ENCODE assay signal across 8 cellular contexts in the genomic region with DNA sequence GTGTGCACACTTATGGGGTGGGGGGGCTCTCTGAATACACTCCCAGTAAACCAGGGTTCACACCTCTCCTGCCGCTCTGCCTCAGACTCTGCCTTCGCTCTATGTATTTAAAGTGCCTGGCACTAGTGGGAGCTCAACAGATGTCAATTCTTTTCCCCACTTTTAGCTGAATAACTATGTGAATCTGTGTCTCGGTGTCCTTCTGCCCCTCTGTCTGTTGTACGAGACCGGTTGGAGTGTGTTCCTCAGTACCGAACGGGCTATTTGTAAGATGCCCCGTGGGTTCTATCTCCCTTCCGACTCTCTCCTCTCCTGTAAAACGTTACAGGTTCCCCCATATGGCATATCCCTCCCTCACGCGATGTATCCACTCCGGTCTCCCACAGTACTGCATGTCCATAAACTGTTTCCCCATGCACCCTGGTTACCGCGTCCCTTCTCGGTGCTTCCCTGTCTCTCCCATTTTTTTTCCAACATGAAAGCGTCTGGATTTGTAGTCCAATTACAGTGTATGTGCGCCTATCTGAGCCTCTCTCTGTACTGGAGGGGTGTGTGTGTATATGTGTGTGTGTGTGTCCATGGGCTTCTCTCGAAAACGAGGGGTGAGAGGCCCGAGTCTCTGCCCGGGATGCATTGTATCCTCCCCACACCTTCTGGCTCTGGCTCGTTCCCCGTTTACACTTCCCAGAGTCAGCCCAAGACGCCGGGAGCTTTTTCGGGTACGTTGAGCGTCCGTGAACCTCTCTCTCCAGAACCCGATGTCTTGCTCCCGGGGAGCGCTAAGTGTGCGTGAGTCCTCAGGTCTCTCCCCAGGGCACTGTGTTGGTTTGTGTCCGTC. TPM values are rescaled to one million over a fixed set of nuclear protein-coding genes. Genes with fewer than 3 reads are reported as not detected.
DNase-seq lines count a peak whose midpoint lies in the region; ATAC-seq and TF ChIP-seq lines count a peak whose summit lies in the region.

No MANE protein-coding gene starts in this region.

- WGBS in GM23248 (ENCODE audit: low coverage in 1 of 2, low lambda C conversion rate in 2 of 2, missing lambda C conversion rate in 2 of 2), 2 experiments: 2 to 3% methylated on average over 29 to 35 of the region's 35 CpGs

- in situ Hi-C loops in GM23248 (cut with MboI): loop anchor here (10.0 kb wide), 1 partner anchor 375 kb away; no protein-coding TSS in a partner anchor

- no peak for TF ChIP-seq RAD21 in neural cell (conservative IDR thresholded peaks at IDR 0.05)

- peaks cover 27% of the 10 kb centered on the region; the same call in 1 of the 2 replicates for H4K20me1 ChIP-seq in GM23248 (ENCODE audit: insufficient read depth)
- H4K20me1 ChIP-seq in neural cell (ENCODE audit: insufficient read depth): no peaks in the 10 kb centered on the region

- CTCF ChIA-PET in AG04450 (lab: Charles Lee): interaction anchor here (0.9 to 4.1 kb wide), 3 partner anchors 257 to 376 kb away, joined by 3 to 18 read pairs (median 3); no protein-coding TSS in a partner anchor

- POLR2A ChIA-PET in AG04450 (lab: Yijun Ruan, JAX): interaction anchor here (0.6 to 2.2 kb wide), 8 partner anchors 10 to 376 kb away, joined by 3 to 9 read pairs (median 4); no protein-coding TSS in a partner anchor

- H3K4me2 ChIP-seq in GM23248 (ENCODE audit: unreplicated experiment) (peak overlapping the region; percentile 99), neural cell (ENCODE audit: low read length) (peak overlapping the region; percentile 76)

- H3K79me2 ChIP-seq in GM23248 (ENCODE audit: insufficient read depth): peaks cover 89% of the 10 kb centered on the region
- H3K79me2 ChIP-seq in neural cell (replicated peaks; ENCODE audit: insufficient read depth, low read length): peaks cover 8% of the 10 kb centered on the region

- H3K27ac ChIP-seq in AG04450 (ENCODE audit: low read depth, low read length) (peak overlapping the region; percentile 91), GM23248 (peak overlapping the region; percentile 90), WERI-Rb-1 (no peak overlapping the region), neural cell (ENCODE audit: low read length) (no peak overlapping the region)

- no peak for ATAC-seq in HG03095 (IDR thresholded peaks at IDR 0.05; ENCODE audit: unreplicated experiment)

- H3K27me3 ChIP-seq in AG04450 (ENCODE audit: control insufficient read depth, insufficient read depth, low read length) (no peaks in the 10 kb centered on the region), GM23248 (replicated peaks; ENCODE audit: insufficient read depth) (no peaks in the 10 kb centered on the region), WERI-Rb-1 (ENCODE audit: insufficient read depth, low read depth, severe bottlenecking) (no peaks in the 10 kb centered on the region), neural cell (ENCODE audit: insufficient read depth, low read depth, low read length) (peaks cover 17% of the 10 kb centered on the region)

- DNase-seq in AG04450 (ENCODE audit: low read depth, low spot score) (no peak), GM23248 (peak; percentile 59), WERI-Rb-1 (peak; percentile 12), fibroblast of pulmonary artery (ENCODE audit: low read depth) (peak; percentile 65), kidney glomerular epithelial cell (lab: John Stamatoyannopoulos, UW) (no peak)
- DNase-seq in stimulated activated CD4-positive, alpha-beta T cell treated with anti-CD3 and anti-CD28 coated beads, Interleukin-4, amount 100 ng/mL, for 1 hour: no peak

- peaks cover 40% of the 10 kb centered on the region for H3K36me3 ChIP-seq in GM23248 (ENCODE audit: low read depth)
- no peaks in the 10 kb centered on the region for H3K36me3 ChIP-seq in WERI-Rb-1
- no peaks in the 10 kb centered on the region for H3K36me3 ChIP-seq in neural cell (ENCODE audit: insufficient read depth, low read length)

- peaks cover 71% of the 10 kb centered on the region for H3F3A ChIP-seq in GM23248 (ENCODE audit: insufficient read depth)
- H3F3A ChIP-seq in neural cell (ENCODE audit: insufficient read depth, low read length, poor library complexity, severe bottlenecking): no peaks in the 10 kb centered on the region

- no peak for TF ChIP-seq CTCF in AG04450 (IDR thresholded peaks at IDR 0.05; ENCODE audit: low read depth, low read length)
- no peak for TF ChIP-seq CTCF in WERI-Rb-1 (IDR thresholded peaks at IDR 0.05; ENCODE audit: low read depth, low read length)
- TF ChIP-seq CTCF in fibroblast of pulmonary artery (IDR thresholded peaks at IDR 0.05; ENCODE audit: low read length, missing control alignments): peak; percentile 12
- no peak for TF ChIP-seq CTCF in neural cell (IDR thresholded peaks at IDR 0.05; ENCODE audit: poor library complexity, severe bottlenecking)

- H2AFZ ChIP-seq in GM23248: no peak overlapping the region
- H2AFZ ChIP-seq in neural cell (ENCODE audit: low read depth, low read length): peak overlapping the region; percentile 62

- H3K4me1 ChIP-seq in GM23248 (ENCODE audit: insufficient read depth): peaks cover 26% of the 10 kb centered on the region

- peak overlapping the region; percentile 98 for H3K9ac ChIP-seq in GM23248
- peak overlapping the region; percentile 64 for H3K9ac ChIP-seq in neural cell (ENCODE audit: low read length)

- H3K9me2 ChIP-seq in GM23248 (ENCODE audit: insufficient read depth): no peaks in the 10 kb centered on the region
- no peaks in the 10 kb centered on the region for H3K9me2 ChIP-seq in neural cell (ENCODE audit: insufficient read depth, low read length)

- TF ChIP-seq EP300 in neural cell (conservative IDR thresholded peaks at IDR 0.05; ENCODE audit: poor library complexity, severe bottlenecking): no peak

- H3K4me3 ChIP-seq in AG04450 (ENCODE audit: low read depth, low read length) (peak overlapping the region; percentile 100), GM23248 (peak overlapping the region; percentile 97), WERI-Rb-1 (ENCODE audit: low read depth, low read length) (peak overlapping the region; percentile 82), fibroblast of pulmonary artery (replicated peaks; ENCODE audit: low read depth, low read length) (peak overlapping the region; percentile 93), neural cell (ENCODE audit: low read length) (peak overlapping the region; percentile 82)

- H3K9me3 ChIP-seq in AG04450 (ENCODE audit: control insufficient read depth, insufficient read depth, low read length): peaks cover 6% of the 10 kb centered on the region; the same call in 1 of the 2 replicates
- H3K9me3 ChIP-seq in GM23248 (ENCODE audit: low read depth): no peaks in the 10 kb centered on the region
- H3K9me3 ChIP-seq in WERI-Rb-1 (ENCODE audit: severe bottlenecking): no peaks in the 10 kb centered on the region
- H3K9me3 ChIP-seq in neural cell (ENCODE audit: low read length): no peaks in the 10 kb centered on the region

TF ChIP-seq in neural cell, 6 proteins besides CTCF, POLR2A, EP300 and RAD21:
- no peak for TF ChIP-seq TAF1 (IDR thresholded peaks at IDR 0.05; ENCODE audit: low read depth)
- TF ChIP-seq, protein P1, sequence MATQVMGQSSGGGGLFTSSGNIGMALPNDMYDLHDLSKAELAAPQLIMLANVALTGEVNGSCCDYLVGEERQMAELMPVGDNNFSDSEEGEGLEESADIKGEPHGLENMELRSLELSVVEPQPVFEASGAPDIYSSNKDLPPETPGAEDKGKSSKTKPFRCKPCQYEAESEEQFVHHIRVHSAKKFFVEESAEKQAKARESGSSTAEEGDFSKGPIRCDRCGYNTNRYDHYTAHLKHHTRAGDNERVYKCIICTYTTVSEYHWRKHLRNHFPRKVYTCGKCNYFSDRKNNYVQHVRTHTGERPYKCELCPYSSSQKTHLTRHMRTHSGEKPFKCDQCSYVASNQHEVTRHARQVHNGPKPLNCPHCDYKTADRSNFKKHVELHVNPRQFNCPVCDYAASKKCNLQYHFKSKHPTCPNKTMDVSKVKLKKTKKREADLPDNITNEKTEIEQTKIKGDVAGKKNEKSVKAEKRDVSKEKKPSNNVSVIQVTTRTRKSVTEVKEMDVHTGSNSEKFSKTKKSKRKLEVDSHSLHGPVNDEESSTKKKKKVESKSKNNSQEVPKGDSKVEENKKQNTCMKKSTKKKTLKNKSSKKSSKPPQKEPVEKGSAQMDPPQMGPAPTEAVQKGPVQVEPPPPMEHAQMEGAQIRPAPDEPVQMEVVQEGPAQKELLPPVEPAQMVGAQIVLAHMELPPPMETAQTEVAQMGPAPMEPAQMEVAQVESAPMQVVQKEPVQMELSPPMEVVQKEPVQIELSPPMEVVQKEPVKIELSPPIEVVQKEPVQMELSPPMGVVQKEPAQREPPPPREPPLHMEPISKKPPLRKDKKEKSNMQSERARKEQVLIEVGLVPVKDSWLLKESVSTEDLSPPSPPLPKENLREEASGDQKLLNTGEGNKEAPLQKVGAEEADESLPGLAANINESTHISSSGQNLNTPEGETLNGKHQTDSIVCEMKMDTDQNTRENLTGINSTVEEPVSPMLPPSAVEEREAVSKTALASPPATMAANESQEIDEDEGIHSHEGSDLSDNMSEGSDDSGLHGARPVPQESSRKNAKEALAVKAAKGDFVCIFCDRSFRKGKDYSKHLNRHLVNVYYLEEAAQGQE (IDR thresholded peaks at IDR 0.05; ENCODE audit: borderline replicate concordance): no peak
- TF ChIP-seq SMC3 (conservative IDR thresholded peaks at IDR 0.05; ENCODE audit: poor library complexity): no peak
- TF ChIP-seq EZH2 (IDR thresholded peaks at IDR 0.05; ENCODE audit: borderline replicate concordance, insufficient read depth, low read length, poor library complexity, severe bottlenecking): no peak

RNA-seq across cellular contexts. Expression of a gene that starts 1.5 kb away (rescaled TPM):
- polyA plus RNA-seq in AG04450 (2011; rRNA removed) (99.7 and 131 TPM in 2 replicates), GM23248 (2016; fragmentation: Nextera tagmentation; extraction: Ambion mirVana) (147 and 159 TPM in 2 replicates), neural cell (1.4 and 3.4 TPM in 2 replicates)
- polyA minus RNA-seq in AG04450 (2011; rRNA and poly(A)+ RNA removed): 129 and 188 TPM in 2 replicates
- 228 and 243 TPM in 2 replicates for total RNA-seq in GM23248 (2014; rRNA removed; shearing (Covaris generic))
- polyA minus RNA-seq in neural cell: 7.1 and 7.8 TPM in 2 replicates

Comparison
In these comparisons a context has a peak if more than half of its experiments do, and no peak if none do; other contexts are left out.
1. DNase-seq: peak in GM23248 (single experiment), WERI-Rb-1 (single experiment) and fibroblast of pulmonary artery (single experiment); none in AG04450 (single experiment), kidney glomerular epithelial cell (single experiment) and stimulated activated CD4-positive, alpha-beta T cell treated with anti-CD3 and anti-CD28 coated beads, Interleukin-4, amount 100 ng/mL, for 1 hour (single experiment).
2. H3K27ac ChIP-seq: peak in AG04450 (single experiment) and GM23248 (single experiment); none in WERI-Rb-1 (single experiment) and neural cell (single experiment).
3. RNA of a gene that starts 1.5 kb away (polyA plus RNA-seq): 147 to 159 TPM in GM23248 and 99.7 to 131 TPM in AG04450; 1.4 to 3.4 TPM in neural cell; every median in the first group is over 10 times any median in the second.
4. Peak in every context shown above with its lines, with median percentiles within 50 percentile points of each other: H3K4me3 ChIP-seq.